Comparison of ENCODE assay signal across 2 cellular contexts in the genomic region with DNA sequence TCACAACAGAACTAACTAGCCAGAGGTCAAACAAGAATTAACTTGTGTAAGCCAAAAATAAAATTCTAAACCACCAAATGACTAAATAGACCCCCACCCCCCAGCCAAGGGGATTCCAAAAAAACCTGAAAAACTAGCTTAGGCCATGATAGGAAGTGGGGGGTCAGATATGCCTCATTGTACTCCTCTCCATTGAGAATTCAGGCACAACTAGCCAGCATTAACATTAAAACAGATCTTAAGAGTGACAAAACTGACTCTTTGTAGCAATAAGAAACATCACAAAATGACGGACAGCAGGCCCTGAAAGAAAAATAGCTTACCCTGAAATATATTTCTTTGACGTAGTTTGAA.
A peak's percentile ranks its signal among the peaks of the same experiment; 100 is the strongest.
TF ChIP-seq lines count a peak whose summit lies in the region.

No MANE protein-coding gene starts in this region.

TF ChIP-seq in WTC11, 78 proteins besides CTCF, POLR2A, EP300 and RAD21 (continued from another document):
- TF ChIP-seq ZNF532 (CRISPR knock-in tag; IDR thresholded peaks at IDR 0.05; ENCODE audit: borderline replicate concordance) (no peak), ATF6 (CRISPR knock-in tag; IDR thresholded peaks at IDR 0.05) (no peak)
- TF ChIP-seq, protein P1, sequence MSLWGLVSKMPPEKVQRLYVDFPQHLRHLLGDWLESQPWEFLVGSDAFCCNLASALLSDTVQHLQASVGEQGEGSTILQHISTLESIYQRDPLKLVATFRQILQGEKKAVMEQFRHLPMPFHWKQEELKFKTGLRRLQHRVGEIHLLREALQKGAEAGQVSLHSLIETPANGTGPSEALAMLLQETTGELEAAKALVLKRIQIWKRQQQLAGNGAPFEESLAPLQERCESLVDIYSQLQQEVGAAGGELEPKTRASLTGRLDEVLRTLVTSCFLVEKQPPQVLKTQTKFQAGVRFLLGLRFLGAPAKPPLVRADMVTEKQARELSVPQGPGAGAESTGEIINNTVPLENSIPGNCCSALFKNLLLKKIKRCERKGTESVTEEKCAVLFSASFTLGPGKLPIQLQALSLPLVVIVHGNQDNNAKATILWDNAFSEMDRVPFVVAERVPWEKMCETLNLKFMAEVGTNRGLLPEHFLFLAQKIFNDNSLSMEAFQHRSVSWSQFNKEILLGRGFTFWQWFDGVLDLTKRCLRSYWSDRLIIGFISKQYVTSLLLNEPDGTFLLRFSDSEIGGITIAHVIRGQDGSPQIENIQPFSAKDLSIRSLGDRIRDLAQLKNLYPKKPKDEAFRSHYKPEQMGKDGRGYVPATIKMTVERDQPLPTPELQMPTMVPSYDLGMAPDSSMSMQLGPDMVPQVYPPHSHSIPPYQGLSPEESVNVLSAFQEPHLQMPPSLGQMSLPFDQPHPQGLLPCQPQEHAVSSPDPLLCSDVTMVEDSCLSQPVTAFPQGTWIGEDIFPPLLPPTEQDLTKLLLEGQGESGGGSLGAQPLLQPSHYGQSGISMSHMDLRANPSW (CRISPR knock-in tag; conservative IDR thresholded peaks at IDR 0.05; ENCODE audit: low read depth): no peak
- TF ChIP-seq, protein P2, sequence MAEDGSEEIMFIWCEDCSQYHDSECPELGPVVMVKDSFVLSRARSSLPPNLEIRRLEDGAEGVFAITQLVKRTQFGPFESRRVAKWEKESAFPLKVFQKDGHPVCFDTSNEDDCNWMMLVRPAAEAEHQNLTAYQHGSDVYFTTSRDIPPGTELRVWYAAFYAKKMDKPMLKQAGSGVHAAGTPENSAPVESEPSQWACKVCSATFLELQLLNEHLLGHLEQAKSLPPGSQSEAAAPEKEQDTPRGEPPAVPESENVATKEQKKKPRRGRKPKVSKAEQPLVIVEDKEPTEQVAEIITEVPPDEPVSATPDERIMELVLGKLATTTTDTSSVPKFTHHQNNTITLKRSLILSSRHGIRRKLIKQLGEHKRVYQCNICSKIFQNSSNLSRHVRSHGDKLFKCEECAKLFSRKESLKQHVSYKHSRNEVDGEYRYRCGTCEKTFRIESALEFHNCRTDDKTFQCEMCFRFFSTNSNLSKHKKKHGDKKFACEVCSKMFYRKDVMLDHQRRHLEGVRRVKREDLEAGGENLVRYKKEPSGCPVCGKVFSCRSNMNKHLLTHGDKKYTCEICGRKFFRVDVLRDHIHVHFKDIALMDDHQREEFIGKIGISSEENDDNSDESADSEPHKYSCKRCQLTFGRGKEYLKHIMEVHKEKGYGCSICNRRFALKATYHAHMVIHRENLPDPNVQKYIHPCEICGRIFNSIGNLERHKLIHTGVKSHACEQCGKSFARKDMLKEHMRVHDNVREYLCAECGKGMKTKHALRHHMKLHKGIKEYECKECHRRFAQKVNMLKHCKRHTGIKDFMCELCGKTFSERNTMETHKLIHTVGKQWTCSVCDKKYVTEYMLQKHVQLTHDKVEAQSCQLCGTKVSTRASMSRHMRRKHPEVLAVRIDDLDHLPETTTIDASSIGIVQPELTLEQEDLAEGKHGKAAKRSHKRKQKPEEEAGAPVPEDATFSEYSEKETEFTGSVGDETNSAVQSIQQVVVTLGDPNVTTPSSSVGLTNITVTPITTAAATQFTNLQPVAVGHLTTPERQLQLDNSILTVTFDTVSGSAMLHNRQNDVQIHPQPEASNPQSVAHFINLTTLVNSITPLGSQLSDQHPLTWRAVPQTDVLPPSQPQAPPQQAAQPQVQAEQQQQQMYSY (CRISPR knock-in tag; IDR thresholded peaks at IDR 0.05): no peak

TF ChIP-seq in HepG2, 621 proteins besides CTCF, POLR2A, EP300 and RAD21 (continued from another document):
- TF ChIP-seq, protein P3, sequence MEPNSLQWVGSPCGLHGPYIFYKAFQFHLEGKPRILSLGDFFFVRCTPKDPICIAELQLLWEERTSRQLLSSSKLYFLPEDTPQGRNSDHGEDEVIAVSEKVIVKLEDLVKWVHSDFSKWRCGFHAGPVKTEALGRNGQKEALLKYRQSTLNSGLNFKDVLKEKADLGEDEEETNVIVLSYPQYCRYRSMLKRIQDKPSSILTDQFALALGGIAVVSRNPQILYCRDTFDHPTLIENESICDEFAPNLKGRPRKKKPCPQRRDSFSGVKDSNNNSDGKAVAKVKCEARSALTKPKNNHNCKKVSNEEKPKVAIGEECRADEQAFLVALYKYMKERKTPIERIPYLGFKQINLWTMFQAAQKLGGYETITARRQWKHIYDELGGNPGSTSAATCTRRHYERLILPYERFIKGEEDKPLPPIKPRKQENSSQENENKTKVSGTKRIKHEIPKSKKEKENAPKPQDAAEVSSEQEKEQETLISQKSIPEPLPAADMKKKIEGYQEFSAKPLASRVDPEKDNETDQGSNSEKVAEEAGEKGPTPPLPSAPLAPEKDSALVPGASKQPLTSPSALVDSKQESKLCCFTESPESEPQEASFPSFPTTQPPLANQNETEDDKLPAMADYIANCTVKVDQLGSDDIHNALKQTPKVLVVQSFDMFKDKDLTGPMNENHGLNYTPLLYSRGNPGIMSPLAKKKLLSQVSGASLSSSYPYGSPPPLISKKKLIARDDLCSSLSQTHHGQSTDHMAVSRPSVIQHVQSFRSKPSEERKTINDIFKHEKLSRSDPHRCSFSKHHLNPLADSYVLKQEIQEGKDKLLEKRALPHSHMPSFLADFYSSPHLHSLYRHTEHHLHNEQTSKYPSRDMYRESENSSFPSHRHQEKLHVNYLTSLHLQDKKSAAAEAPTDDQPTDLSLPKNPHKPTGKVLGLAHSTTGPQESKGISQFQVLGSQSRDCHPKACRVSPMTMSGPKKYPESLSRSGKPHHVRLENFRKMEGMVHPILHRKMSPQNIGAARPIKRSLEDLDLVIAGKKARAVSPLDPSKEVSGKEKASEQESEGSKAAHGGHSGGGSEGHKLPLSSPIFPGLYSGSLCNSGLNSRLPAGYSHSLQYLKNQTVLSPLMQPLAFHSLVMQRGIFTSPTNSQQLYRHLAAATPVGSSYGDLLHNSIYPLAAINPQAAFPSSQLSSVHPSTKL (CRISPR knock-in tag; IDR thresholded peaks at IDR 0.05): no peak
- TF ChIP-seq ZBTB20 (CRISPR knock-in tag; IDR thresholded peaks at IDR 0.05; ENCODE audit: borderline replicate concordance, low read depth): no peak
- TF ChIP-seq ZNF354B (CRISPR knock-in tag; IDR thresholded peaks at IDR 0.05): no peak
- 0 out of 2 replicates have a peak, but pooled peaks have one; percentile 4 for TF ChIP-seq MEIS1 (CRISPR knock-in tag; IDR thresholded peaks at IDR 0.05; ENCODE audit: borderline replicate concordance)
- no peak for TF ChIP-seq ZNF879 (CRISPR knock-in tag; IDR thresholded peaks at IDR 0.05)
- no peak for TF ChIP-seq SPEN (CRISPR knock-in tag; IDR thresholded peaks at IDR 0.05; ENCODE audit: low read depth)
- 0 out of 2 replicates have a peak, but pooled peaks have one; percentile 3 for TF ChIP-seq SIN3A (IDR thresholded peaks at IDR 0.05; ENCODE audit: borderline replicate concordance, low read depth, low read length)
- no peak for TF ChIP-seq HOXA9 (CRISPR knock-in tag; IDR thresholded peaks at IDR 0.05; ENCODE audit: borderline replicate concordance)
- no peak for TF ChIP-seq PAF1 (CRISPR knock-in tag; IDR thresholded peaks at IDR 0.05)
- no peak for TF ChIP-seq ZKSCAN8 (CRISPR knock-in tag; IDR thresholded peaks at IDR 0.05; ENCODE audit: borderline replicate concordance)
- TF ChIP-seq KLF16 (CRISPR knock-in tag; IDR thresholded peaks at IDR 0.05): no peak
- TF ChIP-seq PITX1 (CRISPR knock-in tag; IDR thresholded peaks at IDR 0.05): no peak
- no peak for TF ChIP-seq ASH2L (IDR thresholded peaks at IDR 0.05; ENCODE audit: insufficient read length, low read depth, low read length)
- TF ChIP-seq KDM4B (CRISPR knock-in tag; IDR thresholded peaks at IDR 0.05): no peak
